ENCODE assay signal across 8 cellular contexts in the genomic region with DNA sequence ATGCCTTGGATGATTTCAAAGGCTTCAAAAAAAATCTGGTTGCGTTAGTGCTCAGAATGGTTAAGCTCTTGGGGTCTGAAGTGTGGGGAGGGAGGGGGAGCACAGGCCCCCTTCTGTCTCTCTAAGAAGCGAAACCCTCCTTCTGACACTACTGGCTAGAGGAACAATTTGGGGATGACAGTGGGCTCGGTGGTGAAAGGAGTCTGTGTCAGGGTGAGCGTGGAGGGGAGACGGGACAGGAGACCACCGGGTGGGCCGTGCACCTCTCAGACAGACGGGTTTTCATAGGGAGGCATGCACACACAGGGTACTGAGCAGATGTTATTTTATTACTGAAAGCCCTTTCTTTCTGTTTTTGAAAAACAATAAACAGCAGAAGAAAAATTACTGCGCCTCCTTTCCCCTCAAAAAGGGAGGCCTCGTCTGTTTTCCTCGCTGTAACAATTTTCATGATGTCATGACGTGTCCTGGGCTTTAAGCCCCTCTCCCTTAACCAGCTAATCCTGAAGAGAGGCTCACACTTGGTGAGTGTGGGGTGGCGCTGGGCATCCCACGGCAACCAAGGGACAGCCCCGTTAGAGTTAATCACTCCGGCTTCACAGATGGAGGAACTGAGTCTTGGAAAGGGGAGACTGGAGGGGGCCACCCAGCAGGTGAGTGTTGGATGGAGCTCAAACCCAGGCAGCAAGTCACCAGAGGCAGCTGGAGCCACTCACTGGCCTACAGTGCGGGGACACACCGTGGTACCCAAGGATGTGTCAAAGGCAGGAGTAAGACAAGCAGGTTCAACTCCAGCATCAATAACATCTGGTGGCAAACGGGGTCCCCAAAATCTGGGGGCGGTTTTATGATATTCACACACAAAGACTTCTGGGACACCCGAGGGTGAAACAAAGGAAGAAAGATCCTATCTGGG. TPM values are rescaled to one million over a fixed set of nuclear protein-coding genes. Genes with fewer than 3 reads are reported as not detected.
DNase-seq lines count a peak whose midpoint lies in the region; ATAC-seq and TF ChIP-seq lines count a peak whose summit lies in the region.

No MANE protein-coding gene starts in this region.

- H3K4me3 Mint-ChIP-seq in activated B cell treated with CpG ODN at 0.5 μM for 24 hours: peak overlapping the region; percentile 79

- H3K9ac ChIP-seq in GM23248: peak overlapping the region; percentile 43; the same call in 1 of the 2 replicates
- H3K9ac ChIP-seq in mesendoderm (ENCODE audit: low read length): peak overlapping the region; percentile 11

- no peak overlapping the region for H3K27ac Mint-ChIP-seq in activated B cell treated with CpG ODN at 0.5 μM for 24 hours

- H3K27me3 ChIP-seq in GM23248 (replicated peaks; ENCODE audit: insufficient read depth) (no peaks in the 10 kb centered on the region), mesendoderm (ENCODE audit: insufficient read depth, low read length, poor library complexity) (no peaks in the 10 kb centered on the region)

- no peaks in the 10 kb centered on the region; the same call in 1 of the 2 replicates for H3K9me2 ChIP-seq in GM23248 (ENCODE audit: insufficient read depth)

- H3K36me3 ChIP-seq in GM23248 (ENCODE audit: low read depth) (peaks cover 3% of the 10 kb centered on the region; the same call in 1 of the 2 replicates), mesendoderm (ENCODE audit: control insufficient read depth, insufficient read depth, low read length) (no peaks in the 10 kb centered on the region)

- H3K4ac ChIP-seq in mesendoderm (ENCODE audit: low read depth, low read length): no peak overlapping the region

- H3K79me1 ChIP-seq in mesendoderm (ENCODE audit: low read length): no peaks in the 10 kb centered on the region

- no peak overlapping the region for H2AK5ac ChIP-seq in mesendoderm (ENCODE audit: low read length)

- H3K4me1 Mint-ChIP-seq in activated B cell treated with CpG ODN at 0.5 μM for 24 hours: peaks cover 25% of the 10 kb centered on the region

- no peak for ATAC-seq in activated B cell treated with CpG ODN at 0.5 μM for 24 hours (ENCODE audit: low read depth)

- H3K36me3 Mint-ChIP-seq in activated B cell treated with CpG ODN at 0.5 μM for 24 hours (ENCODE audit: low read depth): peaks cover 6% of the 10 kb centered on the region

- H3K27me3 Mint-ChIP-seq in activated B cell treated with CpG ODN at 0.5 μM for 24 hours: peaks cover 33% of the 10 kb centered on the region

- H3K4me1 ChIP-seq in GM23248 (ENCODE audit: insufficient read depth): peaks cover 9% of the 10 kb centered on the region
- H3K4me1 ChIP-seq in mesendoderm (ENCODE audit: control insufficient read depth, low read depth, low read length): peaks cover 12% of the 10 kb centered on the region

- TF ChIP-seq CTCF in GM12875 (IDR thresholded peaks at IDR 0.05; ENCODE audit: borderline replicate concordance, insufficient read depth, low read depth, low read length): no peak
- no peak for TF ChIP-seq CTCF in activated B cell treated with CpG ODN at 0.5 μM for 24 hours (IDR thresholded peaks at IDR 0.05)

- POLR2A ChIA-PET in activated B cell treated with CpG ODN at 0.5 μM for 24 hours (lab: Charles Lee): interaction anchor here (0.6 to 1.7 kb wide), 4 partner anchors 31 to 413 kb away, joined by 3 to 7 read pairs (median 6); partner anchors contain the start of gene PTCH1

- H4K8ac ChIP-seq in mesendoderm (ENCODE audit: low read depth, low read length): no peak overlapping the region

- no peaks in the 10 kb centered on the region for H3F3A ChIP-seq in GM23248 (ENCODE audit: insufficient read depth)

- peak overlapping the region; percentile 79 for H3K18ac ChIP-seq in mesendoderm (ENCODE audit: low read length)

- H3K23ac ChIP-seq in mesendoderm (ENCODE audit: low read length): no peak overlapping the region

- no peak overlapping the region for H2BK5ac ChIP-seq in mesendoderm (ENCODE audit: low read length)

- H3K4me3 ChIP-seq in GM12875 (ENCODE audit: low read depth, low read length) (peak overlapping the region; percentile 36), GM23248 (peak overlapping the region; percentile 58), mesendoderm (ENCODE audit: low read length) (no peak overlapping the region)

- H3K27ac ChIP-seq in GM23248 (no peak overlapping the region), mesendoderm (ENCODE audit: low read depth, low read length) (peak overlapping the region; percentile 4)

- H3K4me2 ChIP-seq in GM23248 (ENCODE audit: unreplicated experiment): peak overlapping the region; percentile 74
- H3K4me2 ChIP-seq in mesendoderm (ENCODE audit: low read length): no peak overlapping the region

- no peaks in the 10 kb centered on the region for H4K20me1 ChIP-seq in GM23248 (ENCODE audit: insufficient read depth)

- H2BK15ac ChIP-seq in mesendoderm (replicated peaks; ENCODE audit: low read depth): no peak overlapping the region

- H3K79me2 ChIP-seq in GM23248 (ENCODE audit: insufficient read depth): no peaks in the 10 kb centered on the region
- no peaks in the 10 kb centered on the region for H3K79me2 ChIP-seq in mesendoderm (ENCODE audit: control insufficient read depth, insufficient read depth, low read length)

- H3K56ac ChIP-seq in mesendoderm (ENCODE audit: low read length): peak overlapping the region; percentile 68

- in situ Hi-C loops in GM23248 (cut with MboI): no loop called here

- H2BK120ac ChIP-seq in mesendoderm (ENCODE audit: low read depth, low read length): no peak overlapping the region

- intact Hi-C loops in activated B cell treated with CpG ODN at 0.5 μM for 24 hours (cut with micrococcal nuclease): no loop called here

- H2AFZ ChIP-seq in GM23248: peak overlapping the region; percentile 83; the same call in 1 of the 2 replicates

- H4K5ac ChIP-seq in mesendoderm (ENCODE audit: low read length): no peak overlapping the region

- WGBS in GM23248 (ENCODE audit: low coverage in 1 of 2, low lambda C conversion rate in 2 of 2, missing lambda C conversion rate in 2 of 2), 2 experiments: 89% methylated on average over 21 of the region's 21 CpGs
- WGBS in mesendoderm (ENCODE audit: extremely low coverage, insufficient coverage, low lambda C conversion rate): no CpG with 5 or more reads among the region's 21 CpGs

- DNase-seq in GM23248 (no peak), activated B cell treated with CpG ODN at 0.5 μM for 24 hours (no peak), mesendoderm (no peak), Ammon's horn (ENCODE audit: low spot score) (no peak), SIG-M5 treated with dmso at 0.1 percent for 504 hours (lab: John Stamatoyannopoulos, UW; ENCODE audit: unreplicated experiment) (no peak), COLO668 (lab: John Stamatoyannopoulos, UW; ENCODE audit: unreplicated experiment) (no peak), D341Med (ENCODE audit: low spot score) (no peak)

- CTCF ChIA-PET in activated B cell treated with CpG ODN at 0.5 μM for 24 hours (lab: Charles Lee): interaction anchor here (0.9 kb wide), 1 partner anchor 47 kb away, joined by 3 read pairs; no protein-coding TSS in a partner anchor

- H3K9me3 ChIP-seq in GM23248 (ENCODE audit: low read depth): no peaks in the 10 kb centered on the region

- no peaks in the 10 kb centered on the region for H3K9me3 Mint-ChIP-seq in activated B cell treated with CpG ODN at 0.5 μM for 24 hours

RNA-seq across cellular contexts. Expression of gene PTCH1, which starts 53.4 kb away (rescaled TPM):
- 1.4 and 3.8 TPM in 2 replicates for total RNA-seq in GM23248 (2014; rRNA removed; shearing (Covaris generic))
- 5.5 and 7.3 TPM in 2 replicates for polyA plus RNA-seq in GM23248 (2016; fragmentation: Nextera tagmentation; extraction: Ambion mirVana)
- 5.9 and 8.6 TPM in 2 replicates for total RNA-seq in activated B cell treated with CpG ODN at 0.5 μM for 24 hours
- 11.7 TPM for polyA plus RNA-seq in mesendoderm (2013, experiment 1 of 2)
- 11.3 TPM for polyA plus RNA-seq in mesendoderm (2013, experiment 2 of 2)
